1 cellular context compared by ENCODE assay signal in the genomic region with DNA sequence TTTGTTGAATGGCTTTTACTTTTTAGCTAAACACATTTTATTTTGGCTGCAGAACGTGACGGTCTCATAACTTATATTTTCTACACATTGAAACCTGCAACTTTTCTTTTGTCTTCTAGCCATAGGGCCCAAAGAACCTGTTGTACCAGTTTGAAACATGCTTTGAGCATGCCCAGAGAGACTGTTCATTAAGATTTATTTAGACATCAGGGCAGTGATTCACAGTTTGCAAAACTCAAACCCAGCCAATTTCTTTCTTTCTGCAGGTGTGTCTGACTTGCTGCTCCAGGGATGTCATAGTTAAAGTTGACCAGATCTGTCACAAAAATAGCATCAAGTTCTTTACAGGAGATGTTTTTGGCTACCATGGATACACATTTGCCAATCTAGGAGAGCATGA.
TF ChIP-seq lines count a peak whose summit lies in the region.

No MANE protein-coding gene starts in this region.

TF ChIP-seq in HepG2, 621 proteins besides CTCF, POLR2A, EP300 and RAD21 (continued from another document):
- TF ChIP-seq, protein P1, sequence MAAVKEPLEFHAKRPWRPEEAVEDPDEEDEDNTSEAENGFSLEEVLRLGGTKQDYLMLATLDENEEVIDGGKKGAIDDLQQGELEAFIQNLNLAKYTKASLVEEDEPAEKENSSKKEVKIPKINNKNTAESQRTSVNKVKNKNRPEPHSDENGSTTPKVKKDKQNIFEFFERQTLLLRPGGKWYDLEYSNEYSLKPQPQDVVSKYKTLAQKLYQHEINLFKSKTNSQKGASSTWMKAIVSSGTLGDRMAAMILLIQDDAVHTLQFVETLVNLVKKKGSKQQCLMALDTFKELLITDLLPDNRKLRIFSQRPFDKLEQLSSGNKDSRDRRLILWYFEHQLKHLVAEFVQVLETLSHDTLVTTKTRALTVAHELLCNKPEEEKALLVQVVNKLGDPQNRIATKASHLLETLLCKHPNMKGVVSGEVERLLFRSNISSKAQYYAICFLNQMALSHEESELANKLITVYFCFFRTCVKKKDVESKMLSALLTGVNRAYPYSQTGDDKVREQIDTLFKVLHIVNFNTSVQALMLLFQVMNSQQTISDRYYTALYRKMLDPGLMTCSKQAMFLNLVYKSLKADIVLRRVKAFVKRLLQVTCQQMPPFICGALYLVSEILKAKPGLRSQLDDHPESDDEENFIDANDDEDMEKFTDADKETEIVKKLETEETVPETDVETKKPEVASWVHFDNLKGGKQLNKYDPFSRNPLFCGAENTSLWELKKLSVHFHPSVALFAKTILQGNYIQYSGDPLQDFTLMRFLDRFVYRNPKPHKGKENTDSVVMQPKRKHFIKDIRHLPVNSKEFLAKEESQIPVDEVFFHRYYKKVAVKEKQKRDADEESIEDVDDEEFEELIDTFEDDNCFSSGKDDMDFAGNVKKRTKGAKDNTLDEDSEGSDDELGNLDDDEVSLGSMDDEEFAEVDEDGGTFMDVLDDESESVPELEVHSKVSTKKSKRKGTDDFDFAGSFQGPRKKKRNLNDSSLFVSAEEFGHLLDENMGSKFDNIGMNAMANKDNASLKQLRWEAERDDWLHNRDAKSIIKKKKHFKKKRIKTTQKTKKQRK (IDR thresholded peaks at IDR 0.05; ENCODE audit: low read length): no peak
- no peak for TF ChIP-seq RARG (CRISPR knock-in tag; IDR thresholded peaks at IDR 0.05; ENCODE audit: low read depth)
- TF ChIP-seq ZMYM3 (CRISPR knock-in tag; IDR thresholded peaks at IDR 0.05): no peak
- TF ChIP-seq, protein P2, sequence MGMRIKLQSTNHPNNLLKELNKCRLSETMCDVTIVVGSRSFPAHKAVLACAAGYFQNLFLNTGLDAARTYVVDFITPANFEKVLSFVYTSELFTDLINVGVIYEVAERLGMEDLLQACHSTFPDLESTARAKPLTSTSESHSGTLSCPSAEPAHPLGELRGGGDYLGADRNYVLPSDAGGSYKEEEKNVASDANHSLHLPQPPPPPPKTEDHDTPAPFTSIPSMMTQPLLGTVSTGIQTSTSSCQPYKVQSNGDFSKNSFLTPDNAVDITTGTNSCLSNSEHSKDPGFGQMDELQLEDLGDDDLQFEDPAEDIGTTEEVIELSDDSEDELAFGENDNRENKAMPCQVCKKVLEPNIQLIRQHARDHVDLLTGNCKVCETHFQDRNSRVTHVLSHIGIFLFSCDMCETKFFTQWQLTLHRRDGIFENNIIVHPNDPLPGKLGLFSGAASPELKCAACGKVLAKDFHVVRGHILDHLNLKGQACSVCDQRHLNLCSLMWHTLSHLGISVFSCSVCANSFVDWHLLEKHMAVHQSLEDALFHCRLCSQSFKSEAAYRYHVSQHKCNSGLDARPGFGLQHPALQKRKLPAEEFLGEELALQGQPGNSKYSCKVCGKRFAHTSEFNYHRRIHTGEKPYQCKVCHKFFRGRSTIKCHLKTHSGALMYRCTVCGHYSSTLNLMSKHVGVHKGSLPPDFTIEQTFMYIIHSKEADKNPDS (CRISPR knock-in tag; IDR thresholded peaks at IDR 0.05): no peak
- TF ChIP-seq, protein P3, sequence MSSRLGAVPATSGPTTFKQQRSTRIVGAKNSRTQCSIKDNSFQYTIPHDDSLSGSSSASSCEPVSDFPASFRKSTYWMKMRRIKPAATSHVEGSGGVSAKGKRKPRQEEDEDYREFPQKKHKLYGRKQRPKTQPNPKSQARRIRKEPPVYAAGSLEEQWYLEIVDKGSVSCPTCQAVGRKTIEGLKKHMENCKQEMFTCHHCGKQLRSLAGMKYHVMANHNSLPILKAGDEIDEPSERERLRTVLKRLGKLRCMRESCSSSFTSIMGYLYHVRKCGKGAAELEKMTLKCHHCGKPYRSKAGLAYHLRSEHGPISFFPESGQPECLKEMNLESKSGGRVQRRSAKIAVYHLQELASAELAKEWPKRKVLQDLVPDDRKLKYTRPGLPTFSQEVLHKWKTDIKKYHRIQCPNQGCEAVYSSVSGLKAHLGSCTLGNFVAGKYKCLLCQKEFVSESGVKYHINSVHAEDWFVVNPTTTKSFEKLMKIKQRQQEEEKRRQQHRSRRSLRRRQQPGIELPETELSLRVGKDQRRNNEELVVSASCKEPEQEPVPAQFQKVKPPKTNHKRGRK (CRISPR knock-in tag; IDR thresholded peaks at IDR 0.05): no peak
- TF ChIP-seq BRD4 (CRISPR knock-in tag; IDR thresholded peaks at IDR 0.05): no peak
- TF ChIP-seq, protein P4, sequence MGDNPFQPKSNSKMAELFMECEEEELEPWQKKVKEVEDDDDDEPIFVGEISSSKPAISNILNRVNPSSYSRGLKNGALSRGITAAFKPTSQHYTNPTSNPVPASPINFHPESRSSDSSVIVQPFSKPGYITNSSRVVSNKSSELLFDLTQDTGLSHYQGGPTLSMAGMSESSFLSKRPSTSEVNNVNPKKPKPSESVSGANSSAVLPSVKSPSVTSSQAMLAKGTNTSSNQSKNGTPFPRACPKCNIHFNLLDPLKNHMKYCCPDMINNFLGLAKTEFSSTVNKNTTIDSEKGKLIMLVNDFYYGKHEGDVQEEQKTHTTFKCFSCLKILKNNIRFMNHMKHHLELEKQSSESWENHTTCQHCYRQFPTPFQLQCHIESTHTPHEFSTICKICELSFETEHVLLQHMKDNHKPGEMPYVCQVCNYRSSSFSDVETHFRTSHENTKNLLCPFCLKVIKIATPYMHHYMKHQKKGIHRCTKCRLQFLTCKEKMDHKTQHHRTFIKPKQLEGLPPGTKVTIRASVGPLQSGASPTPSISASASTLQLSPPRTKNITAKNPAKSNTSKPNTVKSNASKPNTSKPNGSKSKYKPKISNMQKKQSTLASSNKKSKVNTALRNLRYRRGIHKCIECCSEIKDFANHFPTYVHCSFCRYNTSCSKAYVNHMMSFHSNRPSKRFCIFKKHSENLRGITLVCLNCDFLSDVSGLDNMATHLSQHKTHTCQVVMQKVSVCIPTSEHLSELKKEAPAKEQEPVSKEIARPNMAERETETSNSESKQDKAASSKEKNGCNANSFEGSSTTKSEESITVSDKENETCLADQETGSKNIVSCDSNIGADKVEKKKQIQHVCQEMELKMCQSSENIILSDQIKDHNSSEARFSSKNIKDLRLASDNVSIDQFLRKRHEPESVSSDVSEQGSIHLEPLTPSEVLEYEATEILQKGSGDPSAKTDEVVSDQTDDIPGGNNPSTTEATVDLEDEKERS (CRISPR knock-in tag; IDR thresholded peaks at IDR 0.05): no peak
- no peak for TF ChIP-seq ZHX1 (CRISPR knock-in tag; IDR thresholded peaks at IDR 0.05; ENCODE audit: low read depth)
